ENCODE assay signal across 8 cellular contexts in the genomic region with DNA sequence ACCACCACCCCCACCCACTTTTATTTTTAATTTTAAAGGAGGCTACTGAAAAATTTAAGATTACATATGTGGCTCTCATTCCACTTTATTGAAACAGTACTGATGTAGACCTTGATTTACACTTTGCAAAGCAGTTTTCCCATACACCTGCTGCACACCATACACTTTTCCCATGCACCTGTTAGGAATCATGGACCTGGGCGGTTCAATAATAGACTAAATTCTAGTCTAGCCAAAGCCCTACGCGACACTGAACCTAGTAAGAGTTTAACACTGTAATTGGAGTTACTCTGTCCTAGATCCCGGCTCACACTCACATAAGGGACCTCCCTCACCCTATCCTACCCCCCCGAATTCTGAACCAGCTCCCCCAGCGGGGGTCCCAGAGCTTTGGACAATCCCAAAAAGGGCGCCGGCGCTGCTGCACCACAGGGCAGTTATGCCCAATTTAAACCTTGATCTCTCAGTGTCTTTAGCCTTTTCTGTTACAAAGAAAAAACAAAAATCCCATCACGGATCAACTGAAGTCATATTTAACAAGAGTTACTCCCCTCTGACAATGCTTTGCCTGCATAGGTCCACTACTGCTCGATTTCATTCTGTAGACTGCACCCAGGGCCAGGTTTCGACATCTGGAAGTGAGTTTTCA. TPM values are rescaled to one million over a fixed set of nuclear protein-coding genes. Genes with fewer than 3 reads are reported as not detected.
DNase-seq lines count a peak whose midpoint lies in the region; ATAC-seq and TF ChIP-seq lines count a peak whose summit lies in the region.

No MANE protein-coding gene starts in this region.

- H3K9me3 ChIP-seq in A673 (ENCODE audit: low read depth, low read length, poor library complexity, severe bottlenecking) = no peaks in the 10 kb centered on the region
- H3K9me3 ChIP-seq in iPS DF 6.9 (ENCODE audit: control insufficient read depth, insufficient read depth, low read length) = no peaks in the 10 kb centered on the region

- TF ChIP-seq CTCF in A673 (conservative IDR thresholded peaks at IDR 0.05; ENCODE audit: low read depth, low read length) (no peak), GM10266 (IDR thresholded peaks at IDR 0.05; ENCODE audit: control insufficient read depth, insufficient read depth, low read depth, missing control alignments) (no peak)

- H3K27ac Mint-ChIP-seq in activated CD4-positive, alpha-beta memory T cell treated with anti-CD3 and anti-CD28 coated beads, Interleukin-2, amount 10 ng/mL, durations not matched to agents 7 days and 5 days = peak overlapping the region; percentile 4

- H3K4me1 ChIP-seq in A673 (ENCODE audit: insufficient read depth, low read length, poor library complexity, severe bottlenecking) = peaks cover 12% of the 10 kb centered on the region
- peaks cover 2% of the 10 kb centered on the region; the same call in 1 of the 2 replicates for H3K4me1 ChIP-seq in iPS DF 6.9 (ENCODE audit: control insufficient read depth, insufficient read depth, low read length)

- H3K27me3 Mint-ChIP-seq in activated CD4-positive, alpha-beta memory T cell treated with anti-CD3 and anti-CD28 coated beads, Interleukin-2, amount 10 ng/mL, durations not matched to agents 7 days and 5 days = peaks cover 13% of the 10 kb centered on the region

- intact Hi-C loops in A673 (cut with micrococcal nuclease; ENCODE audit: unreplicated experiment) = loop anchor here (10.0 kb wide), 1 partner anchor 248 kb away; a partner anchor contains a TSS

- POLR2A ChIA-PET in A673 (lab: Charles Lee; ENCODE audit: low non-redundant PET) = no interaction called here
- POLR2A ChIA-PET in activated CD4-positive, alpha-beta memory T cell treated with anti-CD3 and anti-CD28 coated beads, Interleukin-2, amount 10 ng/mL, durations not matched to agents 7 days and 5 days (lab: Charles Lee) = interaction anchor here (0.9 to 2.4 kb wide), 4 partner anchors 12 to 104 kb away, joined by 3 to 15 read pairs (median 10); no protein-coding TSS in a partner anchor

- H3K27ac ChIP-seq in A673 (ENCODE audit: low read depth, low read length, poor library complexity, severe bottlenecking) = peak overlapping the region; percentile 27
- no peak overlapping the region for H3K27ac ChIP-seq in iPS DF 6.9 (ENCODE audit: low read length)

- H3K4me3 ChIP-seq in A673 (ENCODE audit: low read depth, low read length, poor library complexity, severe bottlenecking) = peak overlapping the region; percentile 48
- H3K4me3 ChIP-seq in iPS DF 6.9 (ENCODE audit: low read length) = peak overlapping the region; percentile 62; the same call in 1 of the 2 replicates

- H3K27me3 ChIP-seq in A673 (replicated peaks; ENCODE audit: insufficient read depth, low read depth, low read length, poor library complexity) (no peaks in the 10 kb centered on the region), iPS DF 6.9 (ENCODE audit: control insufficient read depth, insufficient read depth, low read length) (peaks cover 4% of the 10 kb centered on the region; the same call in 1 of the 2 replicates)

- BruUV-seq in A673 (replicated peaks; lab: Mats Ljungman, UMichigan) = no TSS peak

- H3K36me3 ChIP-seq in A673 (ENCODE audit: insufficient read depth, low read length, poor library complexity, severe bottlenecking) (no peaks in the 10 kb centered on the region), iPS DF 6.9 (ENCODE audit: control insufficient read depth, insufficient read depth, low read length) (no peaks in the 10 kb centered on the region)

- peak; percentile 2 for ATAC-seq in GM19043 (IDR thresholded peaks at IDR 0.05; ENCODE audit: low read depth, unreplicated experiment)
- peak; percentile 9 for ATAC-seq in HG03432 (IDR thresholded peaks at IDR 0.05; ENCODE audit: unreplicated experiment)
- ATAC-seq in stimulated activated naive CD8-positive, alpha-beta T cell treated with anti-CD3 and anti-CD28 coated beads, Interleukin-15, Interleukin-2, amounts not matched to agents 100 U/mL and 50 U/mL, for 24 hours = peak; percentile 1

- no CpG with 5 or more reads among the region's 12 CpGs for WGBS in iPS DF 6.9 (ENCODE audit: insufficient coverage, insufficient read length)

- peak overlapping the region; percentile 78 for H3K4me3 Mint-ChIP-seq in activated CD4-positive, alpha-beta memory T cell treated with anti-CD3 and anti-CD28 coated beads, Interleukin-2, amount 10 ng/mL, durations not matched to agents 7 days and 5 days

- no peaks in the 10 kb centered on the region for H3K36me3 Mint-ChIP-seq in activated CD4-positive, alpha-beta memory T cell treated with anti-CD3 and anti-CD28 coated beads, Interleukin-2, amount 10 ng/mL, durations not matched to agents 7 days and 5 days (ENCODE audit: low read depth)

- CTCF ChIA-PET in A673 (lab: Charles Lee) = no interaction called here
- CTCF ChIA-PET in activated CD4-positive, alpha-beta memory T cell treated with anti-CD3 and anti-CD28 coated beads, Interleukin-2, amount 10 ng/mL, durations not matched to agents 7 days and 5 days (lab: Charles Lee) = interaction anchor here (0.8 to 2.8 kb wide), 8 partner anchors 16 to 179 kb away, joined by 3 to 25 read pairs (median 4); no protein-coding TSS in a partner anchor

- DNase-seq in A673 (ENCODE audit: low spot score) (no peak), iPS DF 6.9 (ENCODE audit: low read depth, low spot score) (no peak), KG1 (lab: John Stamatoyannopoulos, UW) (no peak), GM10266 (ENCODE audit: extremely low spot score) (no peak)
- DNase-seq in activated CD4-positive, alpha-beta memory T cell treated with anti-CD3 and anti-CD28 coated beads, Interleukin-2, amount 10 ng/mL, durations not matched to agents 7 days and 5 days = no peak
- no peak for DNase-seq in stimulated activated naive CD8-positive, alpha-beta T cell treated with anti-CD3 and anti-CD28 coated beads, Interleukin-15, Interleukin-2, amounts not matched to agents 100 U/mL and 50 U/mL, for 24 hours

- H3K9me3 Mint-ChIP-seq in activated CD4-positive, alpha-beta memory T cell treated with anti-CD3 and anti-CD28 coated beads, Interleukin-2, amount 10 ng/mL, durations not matched to agents 7 days and 5 days = no peaks in the 10 kb centered on the region

- H3K4me1 Mint-ChIP-seq in activated CD4-positive, alpha-beta memory T cell treated with anti-CD3 and anti-CD28 coated beads, Interleukin-2, amount 10 ng/mL, durations not matched to agents 7 days and 5 days = peaks cover 44% of the 10 kb centered on the region

RNA-seq across cellular contexts. Expression of a gene that starts 2.4 kb away (rescaled TPM):
- 33.2 and 33.5 TPM in 2 replicates for total RNA-seq in A673 (2021)
- total RNA-seq in activated CD4-positive, alpha-beta memory T cell treated with anti-CD3 and anti-CD28 coated beads, Interleukin-2, amount 10 ng/mL, durations not matched to agents 7 days and 5 days = 10 to 100 TPM; 29.1 to 30.6 TPM
